In the genomic region with DNA sequence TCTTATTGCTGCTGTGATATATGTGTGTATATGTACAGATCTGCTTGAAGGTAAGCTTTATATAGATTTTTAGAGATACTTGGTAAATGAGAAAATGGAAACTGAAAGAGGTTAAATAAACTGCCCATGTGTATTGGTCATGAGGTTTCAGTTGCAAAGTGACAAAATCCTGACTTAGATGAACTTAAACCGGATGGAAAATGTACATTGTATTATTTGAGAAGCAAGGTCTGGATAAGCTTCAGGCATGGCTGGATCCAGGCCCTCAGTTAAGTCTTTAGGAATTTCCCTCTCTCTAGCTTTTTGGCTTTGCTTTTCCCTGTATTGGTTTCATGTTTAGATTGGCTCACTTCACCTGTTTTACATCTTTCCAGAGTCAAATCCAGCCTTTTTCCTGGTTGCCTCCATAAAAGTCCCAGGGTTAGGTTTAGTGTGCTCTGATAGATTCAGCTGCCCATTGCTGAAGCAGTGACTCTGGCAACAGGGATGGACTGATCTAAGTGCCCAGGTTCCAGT, we compare ENCODE assay signal across 11 cellular contexts. TPM values are rescaled to one million over a fixed set of nuclear protein-coding genes. Genes with fewer than 3 reads are reported as not detected.
DNase-seq lines count a peak whose midpoint lies in the region; ATAC-seq, FAIRE-seq and TF ChIP-seq lines count a peak whose summit lies in the region.
"Had no signal": no experiment of that assay in that cellular context is flagged by ENCODE, and none has a peak within 500 bp of the region (broad histone marks: within the 10 kb centered on the region; RNA-seq: fewer than 3 reads in every experiment).

No MANE protein-coding gene starts in this region.

- FAIRE-seq in GM19239 (lab: Jason Lieb, UNC), result peak; percentile 88

- DNase-seq in GM19239 (ENCODE audit: insufficient read length, low spot score) (no peak), PC-9 (no peak), NCI-H510A treated with DMSO at 0.1 percent for 48 hours (lab: John Stamatoyannopoulos, UW) (no peak), Calu3 (no peak)
- no peak for DNase-seq in effector memory CD8-positive, alpha-beta T cell
- DNase-seq: activated CD4-positive, alpha-beta memory T cell treated with anti-CD3 and anti-CD28 coated beads, Interleukin-2, amount 10 ng/mL, durations not matched to agents 7 days and 5 days; effector CD8-positive, alpha-beta T cell; NCI-H748 treated with DMSO at 0.1 percent for 48 hours had no signal

- POLR2A ChIA-PET in PC-9 (lab: Charles Lee; ENCODE audit: unreplicated experiment), result no interaction called here

- H3K4me3 ChIP-seq in PC-9, result no peak overlapping the region

- TF ChIP-seq CTCF in C4-2B (conservative IDR thresholded peaks at IDR 0.05), result no peak
- no peak for TF ChIP-seq CTCF in PC-9 (conservative IDR thresholded peaks at IDR 0.05)
- no peak for TF ChIP-seq CTCF in Calu3 (IDR thresholded peaks at IDR 0.05; ENCODE audit: unreplicated experiment)

- intact Hi-C loops in PC-9 (cut with micrococcal nuclease; ENCODE audit: unreplicated experiment) (no loop called here), Calu3 (cut with micrococcal nuclease; ENCODE audit: unreplicated experiment) (no loop called here)

- no peaks in the 10 kb centered on the region for H3K36me3 Mint-ChIP-seq in activated T-helper 17 cell treated with anti-CD3 and anti-CD28 coated beads, Interleukin-2, amount 50 U/mL, for 72 hours (ENCODE audit: low read depth)
- H3K36me3 Mint-ChIP-seq in Calu3 (ENCODE audit: insufficient read depth, unreplicated experiment), result peaks cover 16% of the 10 kb centered on the region
- no peaks in the 10 kb centered on the region for H3K36me3 Mint-ChIP-seq in effector memory CD8-positive, alpha-beta T cell (ENCODE audit: insufficient read depth)

- ATAC-seq in HG03045 (IDR thresholded peaks at IDR 0.05; ENCODE audit: unreplicated experiment), result peak; percentile 44
- ATAC-seq in activated T-helper 17 cell treated with anti-CD3 and anti-CD28 coated beads, Interleukin-2, amount 50 U/mL, for 72 hours (replicated peaks), result peak; percentile 74
- ATAC-seq in effector memory CD8-positive, alpha-beta T cell (replicated peaks), result no peak

- CTCF ChIA-PET in PC-9 (lab: Charles Lee), result no interaction called here
- CTCF ChIA-PET in Calu3 (lab: Charles Lee), result no interaction called here

- H3K9me3 Mint-ChIP-seq in activated T-helper 17 cell treated with anti-CD3 and anti-CD28 coated beads, Interleukin-2, amount 50 U/mL, for 72 hours, result no peaks in the 10 kb centered on the region
- no peaks in the 10 kb centered on the region for H3K9me3 Mint-ChIP-seq in Calu3 (ENCODE audit: low read depth, unreplicated experiment)
- H3K9me3 Mint-ChIP-seq in effector memory CD8-positive, alpha-beta T cell, result no peaks in the 10 kb centered on the region
- H3K9me3 Mint-ChIP-seq: activated CD4-positive, alpha-beta memory T cell treated with anti-CD3 and anti-CD28 coated beads, Interleukin-2, amount 10 ng/mL, durations not matched to agents 7 days and 5 days had no signal

- H3K9me3 ChIP-seq in PC-9 (ENCODE audit: insufficient read depth, low read depth), result no peaks in the 10 kb centered on the region

- H3F3A ChIP-seq in PC-9 (ENCODE audit: insufficient read depth, low read depth), result peaks cover 16% of the 10 kb centered on the region; the same call in 1 of the 2 replicates

- no peak overlapping the region for H3K4me2 ChIP-seq in PC-9

- peak overlapping the region; percentile 58 for H3K4me3 Mint-ChIP-seq in activated T-helper 17 cell treated with anti-CD3 and anti-CD28 coated beads, Interleukin-2, amount 50 U/mL, for 72 hours
- H3K4me3 Mint-ChIP-seq in Calu3 (ENCODE audit: low read depth, unreplicated experiment), result no peak overlapping the region
- no peak overlapping the region for H3K4me3 Mint-ChIP-seq in effector memory CD8-positive, alpha-beta T cell
- H3K4me3 Mint-ChIP-seq: activated CD4-positive, alpha-beta memory T cell treated with anti-CD3 and anti-CD28 coated beads, Interleukin-2, amount 10 ng/mL, durations not matched to agents 7 days and 5 days had no signal

- H3K27me3 ChIP-seq in PC-9 (ENCODE audit: insufficient read depth, low read depth), result no peaks in the 10 kb centered on the region

- H3K27me3 Mint-ChIP-seq in activated T-helper 17 cell treated with anti-CD3 and anti-CD28 coated beads, Interleukin-2, amount 50 U/mL, for 72 hours, result no peaks in the 10 kb centered on the region
- peaks cover 53% of the 10 kb centered on the region for H3K27me3 Mint-ChIP-seq in Calu3 (ENCODE audit: unreplicated experiment)
- H3K27me3 Mint-ChIP-seq in effector memory CD8-positive, alpha-beta T cell, result no peaks in the 10 kb centered on the region

- H3K9me2 ChIP-seq in PC-9 (ENCODE audit: insufficient read depth), result no peaks in the 10 kb centered on the region

- BruUV-seq in PC-9 (replicated peaks; lab: Mats Ljungman, UMichigan) (no TSS peak), Calu3 (replicated peaks; lab: Mats Ljungman, UMichigan) (no TSS peak)

- H3K4me1 Mint-ChIP-seq in activated T-helper 17 cell treated with anti-CD3 and anti-CD28 coated beads, Interleukin-2, amount 50 U/mL, for 72 hours, result peaks cover 26% of the 10 kb centered on the region
- peaks cover 9% of the 10 kb centered on the region for H3K4me1 Mint-ChIP-seq in Calu3 (ENCODE audit: low read depth, unreplicated experiment)
- peaks cover 16 to 23% of the 10 kb centered on the region in 2 donors for H3K4me1 Mint-ChIP-seq in effector memory CD8-positive, alpha-beta T cell (ENCODE audit: low read depth in 2 of 2)

- peaks cover 23% of the 10 kb centered on the region for H3K4me1 ChIP-seq in PC-9 (replicated peaks; ENCODE audit: insufficient read depth)

- no peak overlapping the region for H2AFZ ChIP-seq in PC-9

- H4K20me1 ChIP-seq in PC-9 (ENCODE audit: insufficient read depth), result no peaks in the 10 kb centered on the region

- H3K27ac Mint-ChIP-seq in activated T-helper 17 cell treated with anti-CD3 and anti-CD28 coated beads, Interleukin-2, amount 50 U/mL, for 72 hours, result peak overlapping the region; percentile 79
- no peak overlapping the region for H3K27ac Mint-ChIP-seq in Calu3 (ENCODE audit: unreplicated experiment)
- no peak overlapping the region for H3K27ac Mint-ChIP-seq in effector memory CD8-positive, alpha-beta T cell
- H3K27ac Mint-ChIP-seq: activated CD4-positive, alpha-beta memory T cell treated with anti-CD3 and anti-CD28 coated beads, Interleukin-2, amount 10 ng/mL, durations not matched to agents 7 days and 5 days had no signal

- no peaks in the 10 kb centered on the region for H3K79me2 ChIP-seq in PC-9 (ENCODE audit: low read depth)

- H3K36me3 ChIP-seq in PC-9 (ENCODE audit: low read depth), result no peaks in the 10 kb centered on the region

- peak overlapping the region; percentile 13; the same call in 1 of the 2 replicates for H3K27ac ChIP-seq in C4-2B
- H3K27ac ChIP-seq in PC-9, result no peak overlapping the region

RNA-seq across cellular contexts. Expression of a gene that starts 21.0 kb away (rescaled TPM):
- under 1 TPM; 0.90 to 0.97 TPM for total RNA-seq in activated T-helper 17 cell treated with anti-CD3 and anti-CD28 coated beads, Interleukin-2, amount 50 U/mL, for 72 hours
- total RNA-seq in PC-9 (2021), result 1.1 and 1.4 TPM in 2 replicates
- 0.91 and 0.97 TPM in 2 replicates for total RNA-seq in Calu3 (2022)
